8 cellular contexts compared by ENCODE assay signal in genomic region chr6:28335040-28335563, GRCh38. TPM values are rescaled to one million over a fixed set of nuclear protein-coding genes. Genes with fewer than 3 reads are reported as not detected.
A peak's percentile ranks its signal among the peaks of the same experiment; 100 is the strongest.
DNase-seq lines count a peak whose midpoint lies in the region; ATAC-seq and TF ChIP-seq lines count a peak whose summit lies in the region.

No MANE protein-coding gene starts in this region.

- TF ChIP-seq CTCF in breast epithelium (IDR thresholded peaks at IDR 0.05): no peak
- no peak for TF ChIP-seq CTCF in MCF 10A (IDR thresholded peaks at IDR 0.05; ENCODE audit: unreplicated experiment)
- TF ChIP-seq CTCF in mammary epithelial cell (conservative IDR thresholded peaks at IDR 0.05 in 1 of 2, IDR thresholded peaks at IDR 0.05 in 1 of 2; ENCODE audit: extremely low read depth in 1 of 2, insufficient read depth in 1 of 2, low read depth in 1 of 2, low read length in 2 of 2): no peak
- no peak for TF ChIP-seq CTCF in lower lobe of right lung (IDR thresholded peaks at IDR 0.05)
- TF ChIP-seq CTCF in transverse colon (IDR thresholded peaks at IDR 0.05): no peak

- peaks cover 9% of the 10 kb centered on the region for H3K9me3 Mint-ChIP-seq in MCF 10A (ENCODE audit: unreplicated experiment)

- ATAC-seq in lower lobe of right lung: no peak
- ATAC-seq in GM18868 (IDR thresholded peaks at IDR 0.05; ENCODE audit: unreplicated experiment): no peak

- H3K27ac ChIP-seq in breast epithelium (peak overlapping the region; percentile 97 to 99), mammary epithelial cell (ENCODE audit: insufficient read depth, low read depth, low read length) (no peak overlapping the region), lower lobe of right lung (peak overlapping the region; percentile 98), transverse colon (peak overlapping the region; percentile 96 to 98 (median 96))

- H2AFZ ChIP-seq in mammary epithelial cell (ENCODE audit: low read depth, low read length): peak overlapping the region; percentile 93

- DNase-seq in breast epithelium (ENCODE audit: low spot score in 2 of 2) (no peak), MCF 10A (ENCODE audit: unreplicated experiment) (no peak), mammary epithelial cell (no peak), lower lobe of right lung (peak; percentile 46), transverse colon (no peak), NCI-H345 (lab: John Stamatoyannopoulos, UW) (no peak)
- no peak for DNase-seq in activated CD4-positive, alpha-beta T cell treated with anti-CD3 and anti-CD28 coated beads, Interleukin-2, amount 50 U/mL, for 4 hours

- no peaks in the 10 kb centered on the region for H3K36me3 Mint-ChIP-seq in MCF 10A (ENCODE audit: insufficient read depth, unreplicated experiment)

- H3K36me3 ChIP-seq in breast epithelium (no peaks in the 10 kb centered on the region), mammary epithelial cell (ENCODE audit: insufficient read depth, low read length) (no peaks in the 10 kb centered on the region), lower lobe of right lung (no peaks in the 10 kb centered on the region), transverse colon (no peaks in the 10 kb centered on the region)

- no peaks in the 10 kb centered on the region for H3K4me1 Mint-ChIP-seq in MCF 10A (ENCODE audit: insufficient read depth, unreplicated experiment)

- dilution Hi-C loops in mammary epithelial cell (cut with HindIII; ENCODE audit: low sequenced_read_pairs): no loop called here

- H3K27me3 Mint-ChIP-seq in MCF 10A (ENCODE audit: insufficient read depth, unreplicated experiment): no peaks in the 10 kb centered on the region

- intact Hi-C loops in breast epithelium (cut with DNase I; ENCODE audit: low total_unique reads) (no loop called here), MCF 10A (cut with micrococcal nuclease) (loop anchor here (5.0 kb wide), 1 partner anchor 198 kb away; no protein-coding TSS in a partner anchor), mammary epithelial cell (cut with micrococcal nuclease) (no loop called here), lower lobe of right lung (cut with DNase I) (no loop called here), transverse colon (cut with DNase I; ENCODE audit: low total_unique reads) (loop anchor here (10.0 kb wide), 1 partner anchor 50 kb away; the partner anchor contains the start of gene PGBD1)

- H3K9me3 ChIP-seq in breast epithelium (no peaks in the 10 kb centered on the region), mammary epithelial cell (replicated peaks; ENCODE audit: insufficient read depth, low read length) (no peaks in the 10 kb centered on the region), lower lobe of right lung (no peaks in the 10 kb centered on the region), transverse colon (peaks cover 0 to 3% of the 10 kb centered on the region in 2 donors)

- no peak overlapping the region for H3K27ac Mint-ChIP-seq in MCF 10A (ENCODE audit: low read depth, unreplicated experiment)

- no peaks in the 10 kb centered on the region for H3K79me2 ChIP-seq in mammary epithelial cell (ENCODE audit: insufficient read depth, low read length)

- BruUV-seq in MCF 10A (replicated peaks; lab: Mats Ljungman, UMichigan) (no TSS peak), mammary epithelial cell (replicated peaks; lab: Mats Ljungman, UMichigan) (no TSS peak)

- TF ChIP-seq POLR2A in breast epithelium (IDR thresholded peaks at IDR 0.05): no peak
- no peak for TF ChIP-seq POLR2A in transverse colon (IDR thresholded peaks at IDR 0.05)

- no peaks in the 10 kb centered on the region for H4K20me1 ChIP-seq in mammary epithelial cell (ENCODE audit: insufficient read depth, low read length)

- peak overlapping the region; percentile 75 to 81 (median 80) for H3K4me3 ChIP-seq in breast epithelium
- H3K4me3 ChIP-seq in mammary epithelial cell (replicated peaks in 1 of 3; ENCODE audit: insufficient read depth in 1 of 3, low read depth in 2 of 3, low read length in 3 of 3): peak overlapping the region; percentile 59 to 74 (median 69)
- peak overlapping the region; percentile 74 for H3K4me3 ChIP-seq in lower lobe of right lung
- H3K4me3 ChIP-seq in transverse colon: peak overlapping the region in 3 of 4 donors; percentile 59 to 76 (median 67)

- H3K4me2 ChIP-seq in mammary epithelial cell (ENCODE audit: insufficient read depth, low read depth, low read length): peak overlapping the region; percentile 64

- H3K4me1 ChIP-seq in breast epithelium (peaks cover 0 to 5% of the 10 kb centered on the region in 2 donors), mammary epithelial cell (ENCODE audit: insufficient read depth, low read length) (peaks cover 11% of the 10 kb centered on the region), lower lobe of right lung (peaks cover 18% of the 10 kb centered on the region), transverse colon (peaks cover 6 to 24% (median 15%) of the 10 kb centered on the region in 4 donors)

- 25% methylated on average over 12 of the region's 12 CpGs for WGBS in mammary epithelial cell (ENCODE audit: low coverage, missing lambda C conversion rate)
- WGBS in transverse colon (ENCODE audit: low coverage in 1 of 2), 2 donors: 40 to 53% methylated on average over 6 to 12 of the region's 12 CpGs

- POLR2A ChIA-PET in MCF 10A (lab: Yijun Ruan, JAX): interaction anchor here (0.5 to 4.4 kb wide), 28 partner anchors 8 to 1725 kb away, joined by 3 to 71 read pairs (median 6); partner anchors contain the start of genes PGBD1, ZKSCAN3, ZKSCAN4 and ZKSCAN8

- no peaks in the 10 kb centered on the region for H3K27me3 ChIP-seq in breast epithelium
- H3K27me3 ChIP-seq in mammary epithelial cell (ENCODE audit: insufficient read depth, low read length): no peaks in the 10 kb centered on the region
- no peaks in the 10 kb centered on the region for H3K27me3 ChIP-seq in lower lobe of right lung (ENCODE audit: low read depth)
- no peaks in the 10 kb centered on the region for H3K27me3 ChIP-seq in transverse colon

- TF ChIP-seq EP300 in transverse colon (IDR thresholded peaks at IDR 0.05; ENCODE audit: low read depth): no peak

- CTCF ChIA-PET in MCF 10A (lab: Yijun Ruan, JAX): interaction anchor here (0.6 to 1.5 kb wide), 2 partner anchors 20 to 56 kb away, joined by 7 to 14 read pairs; no protein-coding TSS in a partner anchor
- CTCF ChIA-PET in mammary epithelial cell (lab: Charles Lee; ENCODE audit: low non-redundant PET): no interaction called here

- no peak overlapping the region for H3K4me3 Mint-ChIP-seq in MCF 10A (ENCODE audit: unreplicated experiment)

- no peak overlapping the region for H3K9ac ChIP-seq in mammary epithelial cell (ENCODE audit: insufficient read depth, low read length)

- in situ Hi-C loops in mammary epithelial cell (cut with MboI; ENCODE audit: low sequenced_read_pairs in 2 of 2): no loop called here
- in situ Hi-C loops in transverse colon (cut with MboI; ENCODE audit: low pct_ligation_motif_present in 1 of 4, low pct_unique_long_range_greater_than_20kb in 1 of 4, low sequenced_read_pairs in 3 of 4): loop anchor here in 1 of 4 donors (25.0 kb wide), 1 partner anchor 1173 kb away; no protein-coding TSS in a partner anchor

RNA-seq across cellular contexts. Expression of gene ZSCAN31, which starts 0.8 kb away (rescaled TPM):
- total RNA-seq in breast epithelium (10 to 100 TPM in 2 of 3 donors, 1 to 10 TPM in 1; 4.6 to 19.3 (median 17.4) TPM), MCF 10A (2022) (5.0 and 6.7 TPM in 2 replicates), mammary epithelial cell (1 to 10 TPM; 3.8 to 5.8 TPM), lower lobe of right lung (15.7 TPM), transverse colon (10 to 100 TPM in 3 of 4 donors, 1 to 10 TPM in 1; 9.0 to 28.3 (median 17.0) TPM)
- polyA plus RNA-seq in mammary epithelial cell: 1.4 TPM
- not detected for polyA minus RNA-seq in mammary epithelial cell

RNA-seq across cellular contexts. Expression of gene ZKSCAN3, which starts 14.6 kb away (rescaled TPM):
- total RNA-seq in breast epithelium (1 to 10 TPM; 3.4 to 6.4 (median 3.6) TPM), MCF 10A (2022) (2.7 and 3.7 TPM in 2 replicates), mammary epithelial cell (1 to 10 TPM; 4.0 to 4.1 TPM), lower lobe of right lung (8.8 TPM), transverse colon (1 to 10 TPM; 1.4 to 5.2 (median 4.3) TPM)
- polyA plus RNA-seq in mammary epithelial cell: 2.4 TPM
- polyA minus RNA-seq in mammary epithelial cell: 7.1 TPM

RNA-seq across cellular contexts. Expression of gene PGBD1, which starts 53.7 kb away (rescaled TPM):
- 1 to 10 TPM; 4.2 to 5.9 (median 4.6) TPM for total RNA-seq in breast epithelium
- total RNA-seq in MCF 10A (2022): 2.5 and 2.9 TPM in 2 replicates
- 1 to 10 TPM; 5.7 to 7.7 TPM for total RNA-seq in mammary epithelial cell
- polyA plus RNA-seq in mammary epithelial cell: 3.8 TPM
- polyA minus RNA-seq in mammary epithelial cell: 0.57 TPM
- 3.5 TPM for total RNA-seq in lower lobe of right lung
- total RNA-seq in transverse colon: 1 to 10 TPM in 3 of 4 donors, under 1 TPM in 1; 0.75 to 3.2 (median 2.3) TPM

Comparison
In these comparisons a context has a peak if more than half of its experiments do, and no peak if none do; other contexts are left out.
1. intact Hi-C loops: an anchor here in MCF 10A (5.0 kb wide) and transverse colon (10.0 kb wide); none called in breast epithelium, mammary epithelial cell and lower lobe of right lung.